ENCODE assay signal across 10 cellular contexts in the genomic region with DNA sequence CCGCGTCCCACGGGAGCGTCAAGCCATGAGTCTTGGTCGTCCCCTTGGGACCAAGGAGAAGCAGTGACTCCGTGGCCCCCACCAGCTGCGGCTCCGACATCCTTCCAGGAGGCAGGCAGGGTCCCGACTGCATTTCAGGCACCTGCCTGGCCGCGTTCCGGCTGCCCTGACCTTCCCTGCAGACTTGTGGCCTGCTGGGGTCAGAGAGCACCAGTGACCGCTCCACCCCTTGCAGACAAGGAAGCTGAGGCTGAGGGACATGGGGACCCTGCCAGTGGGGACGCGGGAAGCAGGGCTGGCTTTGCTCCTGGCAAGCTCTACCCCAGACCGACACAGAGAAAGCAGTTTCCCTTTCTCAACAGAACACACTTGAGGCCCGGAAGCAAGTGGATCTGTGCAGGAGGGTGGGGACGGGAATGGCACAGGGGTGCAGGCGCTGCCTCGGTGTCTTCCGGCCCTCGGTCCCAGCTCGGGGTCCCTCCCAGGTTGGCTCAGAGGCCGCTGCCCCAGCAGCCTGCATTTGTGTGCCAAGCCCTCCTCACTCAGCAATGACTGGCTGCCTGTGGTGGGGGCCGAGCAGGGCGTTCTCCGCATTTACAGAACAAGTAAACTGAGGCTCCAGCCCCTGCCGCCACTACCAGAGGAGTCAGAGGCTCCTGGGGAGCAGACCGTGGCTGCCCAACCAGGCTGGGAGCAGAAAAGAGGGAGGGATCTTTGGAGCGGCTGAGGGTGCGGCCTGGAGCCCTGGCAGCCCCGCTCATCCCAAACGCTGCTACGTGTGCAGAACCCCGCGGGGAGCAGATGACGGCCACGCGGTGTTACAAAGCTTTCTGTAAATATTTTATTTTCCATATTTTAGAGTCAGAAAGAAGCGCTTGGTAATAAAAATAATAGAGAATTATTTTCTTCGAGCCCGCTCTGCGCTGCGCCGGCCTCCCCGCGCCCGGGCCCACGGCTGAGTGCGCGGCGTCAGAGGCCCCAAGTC. TPM values are rescaled to one million over a fixed set of nuclear protein-coding genes. Genes with fewer than 3 reads are reported as not detected.
DNase-seq lines count a peak whose midpoint lies in the region; ATAC-seq, FAIRE-seq and TF ChIP-seq lines count a peak whose summit lies in the region.
"Had no signal": no experiment of that assay in that cellular context is flagged by ENCODE, and none has a peak within 500 bp of the region (broad histone marks: within the 10 kb centered on the region; RNA-seq: fewer than 3 reads in every experiment).

No MANE protein-coding gene starts in this region.

- intact Hi-C loops in K562 (cut with micrococcal nuclease) = loop anchor here (5.0 kb wide), 3 partner anchors 82 to 407 kb away; no protein-coding TSS in a partner anchor
- intact Hi-C loops in right cardiac atrium (cut with DNase I) = loop anchor here (5.0 to 10.0 kb wide), 5 partner anchors 42 to 407 kb away; partner anchors contain the start of gene GAS6 (in 1 of the 4)

- no peak overlapping the region for H3K9ac ChIP-seq in K562 (ENCODE audit: insufficient read depth in 1 of 2, low read depth in 2 of 2, low read length in 2 of 2)
- H3K9ac ChIP-seq in smooth muscle cell (ENCODE audit: low read depth) = peak overlapping the region; percentile 6

- H3K4me2 ChIP-seq in K562 (ENCODE audit: insufficient read depth, low read length) (no peak overlapping the region), smooth muscle cell (peak overlapping the region; percentile 57)

- POLR2A ChIA-PET in K562 (lab: Yijun Ruan, JAX) = no interaction called here

- H3K36me3 ChIP-seq in K562 (ENCODE audit: control insufficient read depth, insufficient read depth, low read length) = no peaks in the 10 kb centered on the region
- H3K36me3 ChIP-seq in smooth muscle cell (ENCODE audit: low read depth) = no peaks in the 10 kb centered on the region

- H3K9me1 ChIP-seq in K562 (ENCODE audit: control insufficient read depth, insufficient read depth, low read length) = no peaks in the 10 kb centered on the region

- TF ChIP-seq POLR2A in K562 (conservative IDR thresholded peaks at IDR 0.05) = no peak

- H3K79me2 ChIP-seq in K562 (ENCODE audit: control insufficient read depth, insufficient read depth, low read length) (no peaks in the 10 kb centered on the region), smooth muscle cell (ENCODE audit: low read depth) (no peaks in the 10 kb centered on the region)

- TF ChIP-seq EP300 in K562 (IDR thresholded peaks at IDR 0.05; ENCODE audit: low read length) = no peak

- H2AFZ ChIP-seq in K562 (ENCODE audit: low read depth, low read length) = no peak overlapping the region
- H2AFZ ChIP-seq in smooth muscle cell (ENCODE audit: low read depth) = no peak overlapping the region

- FAIRE-seq in K562 (lab: Jason Lieb, UNC) = no peak

- DNase-seq in AG10803 (ENCODE audit: low read depth) (peak; percentile 38), K562 (ENCODE audit: extremely low read depth in 1 of 4, low spot score in 3 of 4) (no peak), right cardiac atrium (peak; percentile 26 to 65 (median 61)), smooth muscle cell (lab: John Stamatoyannopoulos, UW; ENCODE audit: unreplicated experiment) (no peak), NK-92 (lab: John Stamatoyannopoulos, UW; ENCODE audit: unreplicated experiment) (no peak), GM03348 (ENCODE audit: low spot score) (no peak)
- no peak for DNase-seq in stimulated activated CD4-positive, alpha-beta T cell treated with anti-CD3 and anti-CD28 coated beads, Interleukin-4, amount 100 ng/mL, for 4 hours
- DNase-seq: activated CD4-positive, alpha-beta T cell treated with anti-CD3 and anti-CD28 coated beads for 36 hours had no signal

- no peak for TF ChIP-seq CTCF in AG10803 (conservative IDR thresholded peaks at IDR 0.05; ENCODE audit: low read length)
- TF ChIP-seq CTCF in K562 (IDR thresholded peaks at IDR 0.05 in 2 of 3, conservative IDR thresholded peaks at IDR 0.05 in 1 of 3; ENCODE audit: insufficient read depth in 2 of 3, low read depth in 1 of 3, low read length in 3 of 3) = no peak
- no peak for TF ChIP-seq CTCF in smooth muscle cell (IDR thresholded peaks at IDR 0.05; ENCODE audit: borderline replicate concordance, insufficient read depth, poor library complexity, severe bottlenecking)

- H3K27ac ChIP-seq in K562 (ENCODE audit: extremely low read depth, low read depth, low read length) (no peak overlapping the region), right cardiac atrium (ENCODE audit: low read length) (peak overlapping the region; percentile 52), smooth muscle cell (ENCODE audit: low read depth) (peak overlapping the region; percentile 76)

- ATAC-seq in K562 = no peak
- ATAC-seq in right cardiac atrium = no peak
- ATAC-seq in HG02981 (IDR thresholded peaks at IDR 0.05; ENCODE audit: unreplicated experiment) = no peak
- ATAC-seq: activated CD4-positive, alpha-beta T cell treated with anti-CD3 and anti-CD28 coated beads for 36 hours had no signal

- 83% methylated on average over 25 of the region's 52 CpGs for WGBS in K562 (ENCODE audit: insufficient coverage, low coverage, missing lambda C conversion rate)
- 81% methylated on average over 52 of the region's 52 CpGs for WGBS in right cardiac atrium
- 97% methylated on average over 51 of the region's 52 CpGs for WGBS in smooth muscle cell (ENCODE audit: low lambda C conversion rate)

- BruUV-seq in K562 (replicated peaks; lab: Mats Ljungman, UMichigan) = no TSS peak

- H3K4me1 ChIP-seq in K562 (replicated peaks in 1 of 2; ENCODE audit: control insufficient read depth in 2 of 2, insufficient read depth in 2 of 2, low read length in 2 of 2) (peaks cover 0 to 33% of the 10 kb centered on the region in 2 experiments; a peak in 2 of 5 replicates), right cardiac atrium (ENCODE audit: control insufficient read depth, insufficient read depth, low read length) (peaks cover 8% of the 10 kb centered on the region), smooth muscle cell (ENCODE audit: low read depth) (no peaks in the 10 kb centered on the region)

- TF ChIP-seq RAD21 in K562 (CRISPR knock-in tag; conservative IDR thresholded peaks at IDR 0.05 in 1 of 2, IDR thresholded peaks at IDR 0.05 in 1 of 2) = no peak

- H3K4me3 ChIP-seq in AG10803 (ENCODE audit: low read length) (no peak overlapping the region), K562 (no peak overlapping the region), right cardiac atrium (ENCODE audit: low read length) (no peak overlapping the region), smooth muscle cell (no peak overlapping the region)
- H3K4me3 ChIP-seq: body of pancreas had no signal

- H3K27me3 ChIP-seq in K562 (ENCODE audit: control insufficient read depth in 2 of 2, insufficient read depth in 2 of 2, low read length in 2 of 2) (no peaks in the 10 kb centered on the region), right cardiac atrium (ENCODE audit: control insufficient read depth, insufficient read depth) (no peaks in the 10 kb centered on the region), smooth muscle cell (ENCODE audit: low read depth) (no peaks in the 10 kb centered on the region)
- H3K27me3 ChIP-seq: body of pancreas had no signal

- peaks cover 7% of the 10 kb centered on the region for H3F3A ChIP-seq in smooth muscle cell (ENCODE audit: low read depth)

- CTCF ChIA-PET in K562 (lab: Yijun Ruan, JAX; ENCODE audit: low intra/inter-chr PET ratio) = no interaction called here

- H4K20me1 ChIP-seq in K562 (replicated peaks; ENCODE audit: control insufficient read depth, insufficient read depth, low read length) = no peaks in the 10 kb centered on the region
- no peaks in the 10 kb centered on the region for H4K20me1 ChIP-seq in smooth muscle cell (ENCODE audit: low read depth)

- in situ Hi-C loops in K562 (cut with MboI) = loop anchor here (10.0 kb wide), 1 partner anchor 95 kb away; no protein-coding TSS in a partner anchor

- H3K9me3 ChIP-seq in K562 (replicated peaks; ENCODE audit: control insufficient read depth, insufficient read depth, low read depth, low read length) = no peaks in the 10 kb centered on the region
- no peaks in the 10 kb centered on the region for H3K9me3 ChIP-seq in right cardiac atrium (ENCODE audit: control insufficient read depth, low read length)
- H3K9me3 ChIP-seq in smooth muscle cell (replicated peaks; ENCODE audit: low read depth) = no peaks in the 10 kb centered on the region
- H3K9me3 ChIP-seq: body of pancreas had no signal

TF ChIP-seq in K562, 482 proteins besides CTCF, POLR2A, EP300 and RAD21:
- TF ChIP-seq POLR2G (IDR thresholded peaks at IDR 0.05; ENCODE audit: low read depth, low read length) = peak; percentile 19; the same call in 1 of the 2 replicates
- TF ChIP-seq TEAD1 (CRISPR knock-in tag; IDR thresholded peaks at IDR 0.05) = no peak
TF ChIP-seq in K562: peak in this region for 1.

RNA-seq across cellular contexts. Expression of gene GAS6, which starts 43.9 kb away (rescaled TPM):
- total RNA-seq in K562 (2011; cell fraction: chromatin; rRNA removed; ENCODE audit: low replicate concordance) = 18.0 and 37.2 TPM in 2 replicates
- 25.2 and 27.5 TPM in 2 replicates for total RNA-seq in K562 (2011; cell fraction: nucleolus; rRNA removed)
- total RNA-seq in K562 (2011; cell fraction: nucleoplasm; rRNA removed) = 19.7 and 20.2 TPM in 2 replicates
- total RNA-seq in K562 (2014; rRNA removed) = 8.4 and 8.8 TPM in 2 replicates
- 0.99 and 1.7 TPM in 2 replicates for total RNA-seq in K562 (2014; rRNA removed; fragmentation: Illumina TruSeq; extraction: Trizol)
- 4.2 and 4.6 TPM in 2 replicates for total RNA-seq in K562 (2015; rRNA removed; fragmentation: Illumina TruSeq; extraction: Trizol)
- total RNA-seq in K562 (2021) = 9.6 and 9.7 TPM in 2 replicates
- polyA plus RNA-seq in K562 (2011; rRNA removed) = 4.9 and 8.8 TPM in 2 replicates
- polyA plus RNA-seq in K562 (2011; cell fraction: cytosol; rRNA removed) = 9.4 and 10.6 TPM in 2 replicates
- 24.5 and 26.4 TPM in 2 replicates for polyA plus RNA-seq in K562 (2011; cell fraction: nucleus; rRNA removed)
- polyA plus RNA-seq in K562 (2012) = 10.4 and 26.9 TPM in 2 replicates
- polyA plus RNA-seq in K562 (2014; fragmentation: Illumina TruSeq; extraction: Trizol) = 4.4 and 6.1 TPM in 2 replicates
- polyA plus RNA-seq in K562 (2014; fragmentation: Nextera tagmentation; extraction: Ambion mirVana) = under 1 TPM in 1 of 2 experiments, not detected in 1; 0.14 TPM
- 9.7 and 10.9 TPM in 2 replicates for polyA plus RNA-seq in K562 (2014; rRNA removed)
- 2.0 and 2.2 TPM in 2 replicates for polyA minus RNA-seq in K562 (2011; rRNA and poly(A)+ RNA removed)
- 2.3 and 4.6 TPM in 2 replicates for polyA minus RNA-seq in K562 (2011; cell fraction: cytosol; rRNA and poly(A)+ RNA removed)
- polyA minus RNA-seq in K562 (2011; cell fraction: nucleus; rRNA and poly(A)+ RNA removed) = 2.8 and 4.3 TPM in 2 replicates
- total RNA-seq in right cardiac atrium = 100 to 1,000 TPM; 197 to 213 (median 202) TPM
- polyA plus RNA-seq in right cardiac atrium = 273 TPM
- total RNA-seq in smooth muscle cell = 21.7 and 25.6 TPM in 2 replicates
- 45.2 and 58.5 TPM in 2 replicates for polyA plus RNA-seq in smooth muscle cell

Comparison
In these comparisons a context has a peak if more than half of its experiments do, and no peak if none do; other contexts are left out.
1. DNase-seq: peak in AG10803 (single experiment) and right cardiac atrium (3 of 3); none in K562 (0 of 4), smooth muscle cell (single experiment), NK-92 (single experiment), stimulated activated CD4-positive, alpha-beta T cell treated with anti-CD3 and anti-CD28 coated beads, Interleukin-4, amount 100 ng/mL, for 4 hours (0 of 2) and GM03348 (single experiment).